ENCODE assay signal across 14 cellular contexts in the genomic region with DNA sequence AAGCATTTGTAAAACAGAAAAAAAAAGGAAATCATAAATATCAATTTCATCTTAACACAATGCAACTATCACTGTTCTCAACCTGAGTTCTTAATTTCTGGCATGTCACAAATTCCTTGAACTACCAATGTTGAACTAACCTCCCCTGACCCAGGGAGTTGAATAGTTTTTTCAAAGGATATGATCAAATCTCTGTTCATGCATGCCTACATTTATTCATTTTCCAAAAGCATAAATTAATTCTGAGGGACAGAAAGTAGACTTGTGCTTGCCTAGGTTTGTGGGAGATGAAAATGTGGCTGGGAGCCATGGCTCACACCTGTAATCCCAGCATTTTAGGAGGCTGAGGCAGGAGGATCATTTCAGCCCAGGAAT.
DNase-seq lines count a peak whose midpoint lies in the region; ATAC-seq, FAIRE-seq and TF ChIP-seq lines count a peak whose summit lies in the region.
"Had no signal": no experiment of that assay in that cellular context is flagged by ENCODE, and none has a peak within 500 bp of the region (broad histone marks: within the 10 kb centered on the region; RNA-seq: fewer than 3 reads in every experiment).

No MANE protein-coding gene starts in this region.

- no peaks in the 10 kb centered on the region for H3K27me3 ChIP-seq in K562 (ENCODE audit: control insufficient read depth in 2 of 2, insufficient read depth in 2 of 2, low read length in 2 of 2)

- POLR2A ChIA-PET in K562 (lab: Yijun Ruan, JAX) = interaction anchor here (0.6 to 4.8 kb wide), 7 partner anchors 10 to 1842 kb away, joined by 4 to 80 read pairs (median 12); no protein-coding TSS in a partner anchor

- no peak overlapping the region for H3K4me3 Mint-ChIP-seq in mesothelial cell of epicardium

- CTCF ChIA-PET in K562 (lab: Yijun Ruan, JAX; ENCODE audit: low intra/inter-chr PET ratio) = no interaction called here

- ATAC-seq in K562 (no peak), GM18520 (IDR thresholded peaks at IDR 0.05; ENCODE audit: unreplicated experiment) (no peak), HG03097 (IDR thresholded peaks at IDR 0.05; ENCODE audit: low FRiP score, unreplicated experiment) (no peak)
- ATAC-seq: Right ventricle myocardium inferior had no signal

- in situ Hi-C loops in ACHN (cut with HindIII; ENCODE audit: low pct_ligation_motif_present, low pct_unique_long_range_greater_than_20kb, low sequenced_read_pairs) = no loop called here
- in situ Hi-C loops in K562 (cut with MboI) = no loop called here

- no peaks in the 10 kb centered on the region for H3K9me3 Mint-ChIP-seq in mesothelial cell of epicardium
- H3K9me3 Mint-ChIP-seq: activated naive CD4-positive, alpha-beta T cell treated with anti-CD3 and anti-CD28 coated beads for 36 hours had no signal

- DNase-seq in ACHN = peak; percentile 20
- peak; percentile 37 for DNase-seq in M059J (ENCODE audit: low read depth)
- DNase-seq in K562 (ENCODE audit: extremely low read depth in 1 of 4, low spot score in 3 of 4) = no peak
- DNase-seq in mesothelial cell of epicardium (ENCODE audit: low spot score in 2 of 2, unreplicated experiment in 2 of 2) = no peak
- no peak for DNase-seq in SIG-M5 (lab: John Stamatoyannopoulos, UW)
- DNase-seq in foreskin melanocyte = no peak
- DNase-seq: activated CD4-positive, alpha-beta T cell treated with anti-CD3 and anti-CD28 coated beads for 1 hour; C1 segment of cervical spinal cord; GF-D8; MV-4-11 had no signal

- no peak for TF ChIP-seq POLR2A in K562 (conservative IDR thresholded peaks at IDR 0.05)

- TF ChIP-seq EP300 in K562 (IDR thresholded peaks at IDR 0.05; ENCODE audit: low read length) = no peak

- peak overlapping the region; percentile 67; the same call in 1 of the 2 replicates for H2AFZ ChIP-seq in K562 (ENCODE audit: low read depth, low read length)

- no peaks in the 10 kb centered on the region for H3K27me3 Mint-ChIP-seq in mesothelial cell of epicardium (ENCODE audit: low read depth)

- H3K4me1 ChIP-seq in K562 (replicated peaks in 1 of 2; ENCODE audit: control insufficient read depth in 2 of 2, insufficient read depth in 2 of 2, low read length in 2 of 2) = peaks cover 54 to 61% of the 10 kb centered on the region in 2 experiments

- H3K27ac ChIP-seq in K562 (ENCODE audit: extremely low read depth, low read depth, low read length) = peak overlapping the region; percentile 98

- peak overlapping the region; percentile 98 for H3K27ac Mint-ChIP-seq in mesothelial cell of epicardium

- TF ChIP-seq CTCF in K562 (IDR thresholded peaks at IDR 0.05 in 2 of 3, conservative IDR thresholded peaks at IDR 0.05 in 1 of 3; ENCODE audit: insufficient read depth in 2 of 3, low read depth in 1 of 3, low read length in 3 of 3) = no peak
- TF ChIP-seq CTCF in mesothelial cell of epicardium (IDR thresholded peaks at IDR 0.05; ENCODE audit: unreplicated experiment) = no peak

- H3K36me3 Mint-ChIP-seq in mesothelial cell of epicardium = no peaks in the 10 kb centered on the region

- no peak overlapping the region for H3K4me3 ChIP-seq in K562

- FAIRE-seq in K562 (lab: Jason Lieb, UNC) = no peak

- peaks cover 46% of the 10 kb centered on the region for H3K4me1 Mint-ChIP-seq in mesothelial cell of epicardium

- no peaks in the 10 kb centered on the region for H3K36me3 ChIP-seq in K562 (ENCODE audit: control insufficient read depth, insufficient read depth, low read length)

- peak overlapping the region; percentile 86; the same call in 1 of the 2 replicates for H3K4me2 ChIP-seq in K562 (ENCODE audit: insufficient read depth, low read length)

- no peak for TF ChIP-seq RAD21 in K562 (CRISPR knock-in tag; conservative IDR thresholded peaks at IDR 0.05 in 1 of 2, IDR thresholded peaks at IDR 0.05 in 1 of 2)

- H3K79me2 ChIP-seq in K562 (ENCODE audit: control insufficient read depth, insufficient read depth, low read length) = peaks cover 17% of the 10 kb centered on the region

- peak overlapping the region in 1 of 2 experiments; percentile 89; a peak in 2 of 4 replicates for H3K9ac ChIP-seq in K562 (ENCODE audit: insufficient read depth in 1 of 2, low read depth in 2 of 2, low read length in 2 of 2)

- H3K9me1 ChIP-seq in K562 (ENCODE audit: control insufficient read depth, insufficient read depth, low read length) = no peaks in the 10 kb centered on the region

- H4K20me1 ChIP-seq in K562 (replicated peaks; ENCODE audit: control insufficient read depth, insufficient read depth, low read length) = no peaks in the 10 kb centered on the region

- intact Hi-C loops in K562 (cut with micrococcal nuclease) = no loop called here

- no peaks in the 10 kb centered on the region for H3K9me3 ChIP-seq in K562 (replicated peaks; ENCODE audit: control insufficient read depth, insufficient read depth, low read depth, low read length)

- no TSS peak for BruUV-seq in K562 (replicated peaks; lab: Mats Ljungman, UMichigan)

TF ChIP-seq in K562, 482 proteins besides CTCF, POLR2A, EP300 and RAD21 (continues in another document):
- TF ChIP-seq, protein P1, sequence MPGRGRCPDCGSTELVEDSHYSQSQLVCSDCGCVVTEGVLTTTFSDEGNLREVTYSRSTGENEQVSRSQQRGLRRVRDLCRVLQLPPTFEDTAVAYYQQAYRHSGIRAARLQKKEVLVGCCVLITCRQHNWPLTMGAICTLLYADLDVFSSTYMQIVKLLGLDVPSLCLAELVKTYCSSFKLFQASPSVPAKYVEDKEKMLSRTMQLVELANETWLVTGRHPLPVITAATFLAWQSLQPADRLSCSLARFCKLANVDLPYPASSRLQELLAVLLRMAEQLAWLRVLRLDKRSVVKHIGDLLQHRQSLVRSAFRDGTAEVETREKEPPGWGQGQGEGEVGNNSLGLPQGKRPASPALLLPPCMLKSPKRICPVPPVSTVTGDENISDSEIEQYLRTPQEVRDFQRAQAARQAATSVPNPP (IDR thresholded peaks at IDR 0.05; ENCODE audit: borderline replicate concordance, insufficient read depth, insufficient read length) = no peak
- peak; percentile 42; the same call in 1 of the 2 replicates for TF ChIP-seq KLF6 (CRISPR knock-in tag; IDR thresholded peaks at IDR 0.05; ENCODE audit: borderline replicate concordance)
- no peak for TF ChIP-seq RAD51 (IDR thresholded peaks at IDR 0.05; ENCODE audit: borderline replicate concordance, low read depth)
- TF ChIP-seq ZNF263 (CRISPR knock-in tag; IDR thresholded peaks at IDR 0.05; ENCODE audit: borderline replicate concordance) = no peak
- TF ChIP-seq RUNX1 (IDR thresholded peaks at IDR 0.05; ENCODE audit: low read depth) = no peak
- no peak; the same call in 1 of the 2 replicates for TF ChIP-seq ZNF165 (CRISPR knock-in tag; IDR thresholded peaks at IDR 0.05; ENCODE audit: borderline replicate concordance)
- TF ChIP-seq FOXA3 (CRISPR knock-in tag; conservative IDR thresholded peaks at IDR 0.05 in 1 of 2, IDR thresholded peaks at IDR 0.05 in 1 of 2) = 0 out of 4 replicates have a peak, but pooled peaks of 1 of the 2 experiments have one; percentile 18

Comparison
In these comparisons a context has a peak if more than half of its experiments do, and no peak if none do; other contexts are left out.
1. DNase-seq: peak in ACHN (single experiment) and M059J (single experiment); none in K562 (0 of 4), mesothelial cell of epicardium (0 of 2), SIG-M5 (single experiment) and foreskin melanocyte (single experiment).